Comparison of ENCODE assay signal across 9 cellular contexts in genomic region chr3:48337536-48337935, GRCh38. TPM values are rescaled to one million over a fixed set of nuclear protein-coding genes. Genes with fewer than 3 reads are reported as not detected.
"Had no signal": no experiment of that assay in that cellular context is flagged by ENCODE, and none has a peak within 500 bp of the region (broad histone marks: within the 10 kb centered on the region; RNA-seq: fewer than 3 reads in every experiment).

No MANE protein-coding gene starts in this region.

RNA-seq across cellular contexts. Expression of gene SPINK8, which starts 4.1 kb away (rescaled TPM):
- total RNA-seq: activated CD8-positive, alpha-beta T cell treated with anti-CD3 and anti-CD28 coated beads, Interleukin-2, amount 10 ng/mL, durations not matched to agents 7 days and 5 days; activated naive CD8-positive, alpha-beta T cell treated with anti-CD3 and anti-CD28 coated beads, Interleukin-2, amount 10 ng/mL, durations not matched to agents 7 days and 5 days; adrenal gland; aorta; K562; OCI-LY7; Right ventricle myocardium superior; SK-MEL-5; WTC11 had no signal
- polyA plus RNA-seq: adrenal gland, aorta, K562 had no signal

RNA-seq across cellular contexts. Expression of gene FBXW12, which starts 34.5 kb away (rescaled TPM):
- total RNA-seq: activated CD8-positive, alpha-beta T cell treated with anti-CD3 and anti-CD28 coated beads, Interleukin-2, amount 10 ng/mL, durations not matched to agents 7 days and 5 days; activated naive CD8-positive, alpha-beta T cell treated with anti-CD3 and anti-CD28 coated beads, Interleukin-2, amount 10 ng/mL, durations not matched to agents 7 days and 5 days; adrenal gland; aorta; K562; Right ventricle myocardium superior; SK-MEL-5 had no signal
- polyA plus RNA-seq: aorta had no signal
